Comparison of ENCODE assay signal across 8 cellular contexts in the genomic region with DNA sequence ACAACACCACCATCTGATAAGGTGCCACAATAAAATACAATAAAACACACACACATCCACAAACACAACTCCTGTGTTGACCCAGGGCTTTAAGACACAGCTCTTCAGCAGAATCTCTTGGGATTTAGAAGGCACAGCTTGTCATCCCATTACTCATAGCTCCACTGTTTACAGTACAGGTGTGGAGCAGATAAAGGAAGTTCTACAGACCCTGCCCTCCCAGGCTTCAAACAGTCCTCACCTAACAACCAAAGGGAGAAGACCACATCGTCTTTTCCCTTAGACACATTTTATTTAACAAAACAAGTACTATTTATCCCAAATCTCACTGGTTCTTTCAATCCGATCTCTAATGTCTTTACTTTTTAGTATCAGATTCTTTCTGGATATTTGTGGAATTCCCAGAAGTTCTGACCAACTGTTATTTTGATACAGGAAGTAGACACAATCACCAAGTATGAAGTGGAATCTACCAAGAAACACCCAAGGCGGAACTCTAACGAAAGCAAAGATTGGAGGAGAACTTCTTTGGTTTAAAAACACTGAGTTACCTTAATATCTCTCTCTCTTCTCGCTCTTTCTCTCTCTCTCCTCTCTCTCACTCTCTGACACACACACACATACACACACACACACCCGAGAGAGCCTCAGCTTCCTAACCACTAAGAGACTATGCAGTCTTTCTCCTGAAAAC. TPM values are rescaled to one million over a fixed set of nuclear protein-coding genes. Genes with fewer than 3 reads are reported as not detected.
DNase-seq lines count a peak whose midpoint lies in the region; ATAC-seq and TF ChIP-seq lines count a peak whose summit lies in the region.

No MANE protein-coding gene starts in this region.

- H3K27me3 Mint-ChIP-seq in activated T-cell treated with anti-CD3 and anti-CD28 coated beads, Interleukin-2, amount 50 U/mL, for 72 hours (ENCODE audit: low read depth) = no peaks in the 10 kb centered on the region

- intact Hi-C loops in left lung (cut with DNase I) = no loop called here

- H3K4me3 Mint-ChIP-seq in activated T-cell treated with anti-CD3 and anti-CD28 coated beads, Interleukin-2, amount 50 U/mL, for 72 hours = peak overlapping the region; percentile 83 to 90

- no peak for TF ChIP-seq POLR2A in tibial nerve (IDR thresholded peaks at IDR 0.05)

- peaks cover 4 to 5% of the 10 kb centered on the region in 2 donors for H3K36me3 Mint-ChIP-seq in activated T-cell treated with anti-CD3 and anti-CD28 coated beads, Interleukin-2, amount 50 U/mL, for 72 hours (ENCODE audit: insufficient read depth in 2 of 2)

- H3K27ac ChIP-seq in left lung (peak overlapping the region; percentile 88 to 89), tibial nerve (peak overlapping the region; percentile 23 to 87 (median 73))

- peak overlapping the region; percentile 89 for H3K27ac Mint-ChIP-seq in activated T-cell treated with anti-CD3 and anti-CD28 coated beads, Interleukin-2, amount 50 U/mL, for 72 hours

- no peaks in the 10 kb centered on the region for H3K9me3 Mint-ChIP-seq in activated T-cell treated with anti-CD3 and anti-CD28 coated beads, Interleukin-2, amount 50 U/mL, for 72 hours

- peaks cover 5 to 85% of the 10 kb centered on the region in 2 donors for H3K4me1 ChIP-seq in left lung
- peaks cover 0 to 48% (median 23%) of the 10 kb centered on the region in 4 donors for H3K4me1 ChIP-seq in tibial nerve

- H3K27me3 ChIP-seq in left lung = no peaks in the 10 kb centered on the region
- no peaks in the 10 kb centered on the region for H3K27me3 ChIP-seq in tibial nerve

- no peak for TF ChIP-seq EP300 in tibial nerve (IDR thresholded peaks at IDR 0.05)

- TF ChIP-seq CTCF in left lung (IDR thresholded peaks at IDR 0.05) (no peak), tibial nerve (IDR thresholded peaks at IDR 0.05) (no peak)

- H3K4me3 ChIP-seq in left lung (peak overlapping the region; percentile 41 to 57), tibial nerve (peak overlapping the region; percentile 2 to 58 (median 41))

- H3K36me3 ChIP-seq in left lung (no peaks in the 10 kb centered on the region), tibial nerve (no peaks in the 10 kb centered on the region)

- H3K9me3 ChIP-seq in left lung = no peaks in the 10 kb centered on the region
- H3K9me3 ChIP-seq in tibial nerve = no peaks in the 10 kb centered on the region

- H3K4me1 Mint-ChIP-seq in activated T-cell treated with anti-CD3 and anti-CD28 coated beads, Interleukin-2, amount 50 U/mL, for 72 hours (ENCODE audit: low read depth) = peaks cover 94% of the 10 kb centered on the region

- DNase-seq in COR-L47 (lab: John Stamatoyannopoulos, UW) (peak; percentile 18), left lung (no peak), tibial nerve (ENCODE audit: low spot score in 2 of 2) (no peak)
- DNase-seq in activated T-cell treated with anti-CD3 and anti-CD28 coated beads, Interleukin-2, amount 50 U/mL, for 72 hours = no peak

- ATAC-seq in HG03159 (IDR thresholded peaks at IDR 0.05; ENCODE audit: unreplicated experiment) = peak; percentile 9
- peak; percentile 50 to 59 for ATAC-seq in activated T-cell treated with anti-CD3 and anti-CD28 coated beads, Interleukin-2, amount 50 U/mL, for 72 hours (replicated peaks in 1 of 2)
- peak; percentile 76 for ATAC-seq in left lung
- no peak for ATAC-seq in HG03442 (IDR thresholded peaks at IDR 0.05; ENCODE audit: unreplicated experiment)
- ATAC-seq in GM19455 (IDR thresholded peaks at IDR 0.05; ENCODE audit: unreplicated experiment) = no peak
- ATAC-seq in HG03175 (IDR thresholded peaks at IDR 0.05; ENCODE audit: unreplicated experiment) = no peak

- 38 to 49% methylated on average over 6 of the region's 6 CpGs for WGBS in tibial nerve, 2 donors

RNA-seq across cellular contexts. Expression of gene CYTH1, which starts 46.1 kb away (rescaled TPM):
- total RNA-seq in activated T-cell treated with anti-CD3 and anti-CD28 coated beads, Interleukin-2, amount 50 U/mL, for 72 hours = 100 to 1,000 TPM; 163 to 204 TPM
- total RNA-seq in left lung (10 to 100 TPM; 65.1 to 96.1 TPM), tibial nerve (10 to 100 TPM; 53.1 to 81.0 (median 63.8) TPM)

Comparison
In these comparisons a context has a peak if more than half of its experiments do, and no peak if none do; other contexts are left out.
1. ATAC-seq: peak in HG03159 (single experiment), activated T-cell treated with anti-CD3 and anti-CD28 coated beads, Interleukin-2, amount 50 U/mL, for 72 hours (2 of 2) and left lung (single experiment); none in HG03442 (single experiment), GM19455 (single experiment) and HG03175 (single experiment).